Comparison of ENCODE assay signal across 1 cellular context in genomic region chr10:79354615-79355014, GRCh38.
TF ChIP-seq lines count a peak whose summit lies in the region.

No MANE protein-coding gene starts in this region.

TF ChIP-seq in HepG2, 621 proteins besides CTCF, POLR2A, EP300 and RAD21:
- no peak for TF ChIP-seq TIGD3 (CRISPR knock-in tag; IDR thresholded peaks at IDR 0.05; ENCODE audit: borderline replicate concordance)
- TF ChIP-seq ZC3H13 (CRISPR knock-in tag; IDR thresholded peaks at IDR 0.05) = 0 out of 2 replicates have a peak, but pooled peaks have one; percentile 46
- no peak for TF ChIP-seq PHF20 (CRISPR knock-in tag; IDR thresholded peaks at IDR 0.05)
- TF ChIP-seq ZNF710 (CRISPR knock-in tag; IDR thresholded peaks at IDR 0.05; ENCODE audit: borderline replicate concordance) = no peak
- no peak for TF ChIP-seq ZNF569 (CRISPR knock-in tag; IDR thresholded peaks at IDR 0.05; ENCODE audit: borderline replicate concordance)
- TF ChIP-seq ZNF788 (CRISPR knock-in tag; IDR thresholded peaks at IDR 0.05; ENCODE audit: borderline replicate concordance) = no peak
- TF ChIP-seq E2F2 (CRISPR knock-in tag; IDR thresholded peaks at IDR 0.05; ENCODE audit: borderline replicate concordance) = no peak
- no peak for TF ChIP-seq ZUFSP (CRISPR knock-in tag; IDR thresholded peaks at IDR 0.05; ENCODE audit: borderline replicate concordance)
- TF ChIP-seq RBM22 (optimal IDR thresholded peaks at IDR 0.05; ENCODE audit: low read length) = peak; percentile 60
- TF ChIP-seq ZNF318 (CRISPR knock-in tag; IDR thresholded peaks at IDR 0.05) = no peak
- TF ChIP-seq THAP8 (CRISPR knock-in tag; IDR thresholded peaks at IDR 0.05; ENCODE audit: borderline replicate concordance) = no peak
- TF ChIP-seq ZSCAN31 (CRISPR knock-in tag; IDR thresholded peaks at IDR 0.05; ENCODE audit: low read depth) = no peak
TF ChIP-seq in HepG2: peak in this region for 2.
